1 cellular context compared by ENCODE assay signal in the genomic region with DNA sequence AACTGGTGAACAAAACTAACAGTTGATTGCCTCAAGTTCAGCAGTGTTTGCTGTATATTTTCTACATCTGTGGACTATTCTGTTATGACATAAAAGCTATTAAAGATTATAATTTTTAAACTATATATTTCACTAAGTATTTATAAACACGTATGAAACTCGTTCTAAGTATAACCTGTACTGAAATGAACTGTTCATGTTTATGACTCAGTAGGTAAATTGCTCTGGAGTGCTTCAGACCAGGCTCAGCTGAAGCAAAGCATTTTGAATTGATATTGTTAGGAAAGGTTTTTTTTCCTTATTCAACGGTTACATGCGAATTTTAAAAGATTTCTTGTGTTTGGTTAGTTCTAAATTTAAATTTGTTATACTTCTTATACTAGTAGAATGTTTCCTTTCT.
TF ChIP-seq lines count a peak whose summit lies in the region.

No MANE protein-coding gene starts in this region.

TF ChIP-seq in IMR-90, 13 proteins besides CTCF, POLR2A, EP300 and RAD21 (continued from another document):
- TF ChIP-seq SMC3 (IDR thresholded peaks at IDR 0.05; ENCODE audit: low read depth, low read length): no peak
- TF ChIP-seq MXI1 (IDR thresholded peaks at IDR 0.05; ENCODE audit: borderline replicate concordance, low read depth, low read length): no peak
- no peak for TF ChIP-seq MAFK (IDR thresholded peaks at IDR 0.05; ENCODE audit: low read depth, low read length)
